ENCODE assay signal across 7 cellular contexts in the genomic region with DNA sequence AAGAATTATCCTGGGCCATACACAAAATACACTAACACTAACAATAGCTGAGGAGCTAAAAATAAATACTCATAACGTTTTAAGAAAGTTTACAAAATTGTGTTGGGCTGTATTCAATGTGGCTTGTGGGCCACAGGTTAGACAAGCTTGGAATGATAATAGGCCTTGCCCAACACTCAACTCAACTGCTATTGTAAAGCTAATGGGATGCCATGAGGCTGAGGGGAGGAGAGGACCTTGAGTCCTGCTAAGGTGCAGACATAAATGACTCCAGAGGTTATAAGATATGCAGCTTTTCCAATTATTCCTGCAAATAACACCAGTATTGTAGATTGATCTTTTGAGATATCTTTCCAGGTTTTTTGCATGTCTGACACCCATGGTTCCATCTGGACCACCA.
"Had no signal": no experiment of that assay in that cellular context is flagged by ENCODE, and none has a peak within 500 bp of the region (broad histone marks: within the 10 kb centered on the region; RNA-seq: fewer than 3 reads in every experiment).

No MANE protein-coding gene starts in this region.

- H3K4me3 ChIP-seq: K562 had no signal

- DNase-seq: IMR-90, KBM-7, KG1 had no signal

- H3K27ac ChIP-seq: HL-60 had no signal

- H3K4me1 Mint-ChIP-seq: IgD-negative memory B cell had no signal

- H3K27ac Mint-ChIP-seq: IgD-negative memory B cell had no signal

- ATAC-seq: HepG2, K562 had no signal
